14 cellular contexts compared by ENCODE assay signal in genomic region chr2:174243812-174244211, GRCh38. TPM values are rescaled to one million over a fixed set of nuclear protein-coding genes. Genes with fewer than 3 reads are reported as not detected.
DNase-seq lines count a peak whose midpoint lies in the region; ATAC-seq and TF ChIP-seq lines count a peak whose summit lies in the region.
"Had no signal": no experiment of that assay in that cellular context is flagged by ENCODE, and none has a peak within 500 bp of the region (broad histone marks: within the 10 kb centered on the region; RNA-seq: fewer than 3 reads in every experiment).

No MANE protein-coding gene starts in this region.

- TF ChIP-seq CTCF in GM23338 (conservative IDR thresholded peaks at IDR 0.05; ENCODE audit: low read depth in 2 of 2) (no peak), Panc1 (IDR thresholded peaks at IDR 0.05) (no peak), endothelial cell (IDR thresholded peaks at IDR 0.05; ENCODE audit: unreplicated experiment) (no peak), neural crest cell (conservative IDR thresholded peaks at IDR 0.05) (no peak)

- peaks cover 12% of the 10 kb centered on the region; the same call in 1 of the 2 replicates for H3K4me1 ChIP-seq in GM23338 (ENCODE audit: insufficient read depth)
- no peaks in the 10 kb centered on the region for H3K4me1 ChIP-seq in Panc1 (ENCODE audit: control insufficient read depth, insufficient read depth, low read length)

- POLR2A ChIA-PET in Panc1 (lab: Charles Lee), result no interaction called here

- H3K79me2 ChIP-seq in GM23338 (replicated peaks; ENCODE audit: insufficient read depth), result peaks cover 91% of the 10 kb centered on the region

- in situ Hi-C loops in Panc1 (cut with HindIII; ENCODE audit: low pct_unique_long_range_greater_than_20kb, low sequenced_read_pairs), result no loop called here

- H3K27me3 Mint-ChIP-seq in GM23338 (ENCODE audit: insufficient read depth, low read depth, poor library complexity) (peaks cover 2% of the 10 kb centered on the region), endothelial cell (ENCODE audit: unreplicated experiment) (no peaks in the 10 kb centered on the region), neural crest cell (ENCODE audit: low read depth) (no peaks in the 10 kb centered on the region)
- no peaks in the 10 kb centered on the region for H3K27me3 Mint-ChIP-seq in activated naive CD4-positive, alpha-beta T cell treated with anti-CD3 and anti-CD28 coated beads, Interleukin-2, amount 10 ng/mL, durations not matched to agents 7 days and 5 days
- H3K27me3 Mint-ChIP-seq: CD8-positive, alpha-beta memory T cell; IgD-negative memory B cell had no signal

- no peak overlapping the region for H2AFZ ChIP-seq in GM23338

- no peak overlapping the region for H3K4me3 ChIP-seq in GM23338
- no peak overlapping the region for H3K4me3 ChIP-seq in Panc1 (ENCODE audit: low read depth in 2 of 2, low read length in 2 of 2)
- H3K4me3 ChIP-seq: A549 had no signal

- no peak for DNase-seq in GM23338 (ENCODE audit: low spot score)
- DNase-seq in Panc1 (ENCODE audit: low read depth, low spot score), result no peak
- no peak for DNase-seq in endothelial cell (ENCODE audit: low spot score)
- no peak for DNase-seq in neural crest cell (ENCODE audit: low read depth, low spot score)
- no peak for DNase-seq in activated naive CD4-positive, alpha-beta T cell treated with anti-CD3 and anti-CD28 coated beads, Interleukin-2, amount 10 ng/mL, durations not matched to agents 7 days and 5 days
- DNase-seq in Right ventricle myocardium inferior (ENCODE audit: missing footprints), result no peak
- DNase-seq: Caco-2; CD8-positive, alpha-beta memory T cell; HCEC 1CT; HFFc6 had no signal

- H3K27ac ChIP-seq in GM23338 (ENCODE audit: low read depth), result 0 out of 2 replicates have a peak overlapping the region, but pooled peaks have one; percentile 21
- no peak overlapping the region for H3K27ac ChIP-seq in Panc1 (ENCODE audit: low read length)
- H3K27ac ChIP-seq: A549 had no signal

- BruUV-seq in Panc1 (replicated peaks; lab: Mats Ljungman, UMichigan), result TSS peak; percentile 5

- no peaks in the 10 kb centered on the region for H3K9me2 ChIP-seq in GM23338 (ENCODE audit: insufficient read depth)

- no peaks in the 10 kb centered on the region for H3K9me3 ChIP-seq in Panc1 (ENCODE audit: control insufficient read depth, insufficient read depth, low read depth, low read length)
- H3K9me3 ChIP-seq: A549, Caco-2 had no signal

- peaks cover 7% of the 10 kb centered on the region; the same call in 1 of the 2 replicates for H3K36me3 ChIP-seq in GM23338 (ENCODE audit: insufficient read depth)
- H3K36me3 ChIP-seq in Panc1 (ENCODE audit: control insufficient read depth, insufficient read depth, low read length), result peaks cover 20% of the 10 kb centered on the region

- intact Hi-C loops in Panc1 (cut with micrococcal nuclease; ENCODE audit: unreplicated experiment) (no loop called here), Right ventricle myocardium inferior (cut with DNase I) (no loop called here)

- no peak overlapping the region for H3K27ac Mint-ChIP-seq in GM23338
- peak overlapping the region; percentile 32 for H3K27ac Mint-ChIP-seq in endothelial cell (ENCODE audit: unreplicated experiment)
- H3K27ac Mint-ChIP-seq in neural crest cell (ENCODE audit: unreplicated experiment), result no peak overlapping the region
- no peak overlapping the region for H3K27ac Mint-ChIP-seq in activated naive CD4-positive, alpha-beta T cell treated with anti-CD3 and anti-CD28 coated beads, Interleukin-2, amount 10 ng/mL, durations not matched to agents 7 days and 5 days
- H3K27ac Mint-ChIP-seq: HFFc6, IgD-negative memory B cell had no signal

- no peaks in the 10 kb centered on the region for H3K27me3 ChIP-seq in GM23338 (ENCODE audit: insufficient read depth)
- no peaks in the 10 kb centered on the region for H3K27me3 ChIP-seq in Panc1 (ENCODE audit: control insufficient read depth, insufficient read depth, low read length)

- ATAC-seq in GM23338 (no peak), Panc1 (no peak), Right ventricle myocardium inferior (no peak)
- ATAC-seq in activated CD4-positive, CD25-positive, alpha-beta regulatory T cell treated with anti-CD3 and anti-CD28 coated beads, Interleukin-2, amount 50 U/mL, for 24 hours, result no peak
- ATAC-seq: A549 had no signal

- H3K9me3 Mint-ChIP-seq in GM23338 (no peaks in the 10 kb centered on the region), endothelial cell (ENCODE audit: unreplicated experiment) (no peaks in the 10 kb centered on the region), neural crest cell (no peaks in the 10 kb centered on the region)
- no peaks in the 10 kb centered on the region for H3K9me3 Mint-ChIP-seq in activated naive CD4-positive, alpha-beta T cell treated with anti-CD3 and anti-CD28 coated beads, Interleukin-2, amount 10 ng/mL, durations not matched to agents 7 days and 5 days
- H3K9me3 Mint-ChIP-seq: CD14-positive monocyte; CD8-positive, alpha-beta memory T cell; HFFc6; IgD-negative memory B cell had no signal

- CTCF ChIA-PET in Panc1 (lab: Charles Lee), result no interaction called here
- CTCF ChIA-PET in activated naive CD4-positive, alpha-beta T cell treated with anti-CD3 and anti-CD28 coated beads, Interleukin-2, amount 10 ng/mL, durations not matched to agents 7 days and 5 days (lab: Charles Lee), result no interaction called here

- 0 out of 2 replicates have a peak, but pooled peaks cover 4% of the 10 kb centered on the region for H3F3A ChIP-seq in GM23338 (replicated peaks; ENCODE audit: low read depth)

- peaks cover 38% of the 10 kb centered on the region for H4K20me1 ChIP-seq in GM23338 (replicated peaks; ENCODE audit: insufficient read depth)

- peaks cover 14% of the 10 kb centered on the region for H3K4me1 Mint-ChIP-seq in GM23338
- H3K4me1 Mint-ChIP-seq in endothelial cell (ENCODE audit: unreplicated experiment), result peaks cover 24% of the 10 kb centered on the region
- H3K4me1 Mint-ChIP-seq in neural crest cell, result peaks cover 42% of the 10 kb centered on the region
- H3K4me1 Mint-ChIP-seq in activated naive CD4-positive, alpha-beta T cell treated with anti-CD3 and anti-CD28 coated beads, Interleukin-2, amount 10 ng/mL, durations not matched to agents 7 days and 5 days, result peaks cover 28% of the 10 kb centered on the region

- H3K4me2 ChIP-seq in GM23338, result no peak overlapping the region
- H3K4me2 ChIP-seq: A549 had no signal

- H3K36me3 Mint-ChIP-seq in GM23338 (ENCODE audit: low read depth) (peaks cover 26% of the 10 kb centered on the region), endothelial cell (ENCODE audit: low read depth, unreplicated experiment) (peaks cover 6% of the 10 kb centered on the region), neural crest cell (ENCODE audit: low read depth) (peaks cover 14% of the 10 kb centered on the region)
- peaks cover 36% of the 10 kb centered on the region for H3K36me3 Mint-ChIP-seq in activated naive CD4-positive, alpha-beta T cell treated with anti-CD3 and anti-CD28 coated beads, Interleukin-2, amount 10 ng/mL, durations not matched to agents 7 days and 5 days

- H3K4me3 Mint-ChIP-seq in GM23338, result no peak overlapping the region
- H3K4me3 Mint-ChIP-seq in endothelial cell (ENCODE audit: unreplicated experiment), result no peak overlapping the region
- peak overlapping the region; percentile 45 for H3K4me3 Mint-ChIP-seq in neural crest cell
- no peak overlapping the region for H3K4me3 Mint-ChIP-seq in activated naive CD4-positive, alpha-beta T cell treated with anti-CD3 and anti-CD28 coated beads, Interleukin-2, amount 10 ng/mL, durations not matched to agents 7 days and 5 days
- H3K4me3 Mint-ChIP-seq: CD14-positive monocyte; CD8-positive, alpha-beta memory T cell; HFFc6 had no signal

RNA-seq across cellular contexts. Expression of gene OLA1, which starts 4.5 kb away (rescaled TPM):
- total RNA-seq in GM23338 (2014; rRNA removed; shearing (Covaris generic)), result 104 and 114 TPM in 2 replicates
- polyA plus RNA-seq in GM23338 (2016; fragmentation: Nextera tagmentation; extraction: Ambion mirVana), result 190 and 242 TPM in 2 replicates
- total RNA-seq in Panc1 (2021; ENCODE audit: unreplicated experiment) (126 TPM), endothelial cell (ENCODE audit: unreplicated experiment) (105 TPM), neural crest cell (166 and 170 TPM in 2 replicates), Right ventricle myocardium inferior (75.5 TPM)
- polyA plus RNA-seq in Panc1 (2012; ENCODE audit: insufficient read length), result 78.3 TPM
